Comparison of ENCODE assay signal across 8 cellular contexts in the genomic region with DNA sequence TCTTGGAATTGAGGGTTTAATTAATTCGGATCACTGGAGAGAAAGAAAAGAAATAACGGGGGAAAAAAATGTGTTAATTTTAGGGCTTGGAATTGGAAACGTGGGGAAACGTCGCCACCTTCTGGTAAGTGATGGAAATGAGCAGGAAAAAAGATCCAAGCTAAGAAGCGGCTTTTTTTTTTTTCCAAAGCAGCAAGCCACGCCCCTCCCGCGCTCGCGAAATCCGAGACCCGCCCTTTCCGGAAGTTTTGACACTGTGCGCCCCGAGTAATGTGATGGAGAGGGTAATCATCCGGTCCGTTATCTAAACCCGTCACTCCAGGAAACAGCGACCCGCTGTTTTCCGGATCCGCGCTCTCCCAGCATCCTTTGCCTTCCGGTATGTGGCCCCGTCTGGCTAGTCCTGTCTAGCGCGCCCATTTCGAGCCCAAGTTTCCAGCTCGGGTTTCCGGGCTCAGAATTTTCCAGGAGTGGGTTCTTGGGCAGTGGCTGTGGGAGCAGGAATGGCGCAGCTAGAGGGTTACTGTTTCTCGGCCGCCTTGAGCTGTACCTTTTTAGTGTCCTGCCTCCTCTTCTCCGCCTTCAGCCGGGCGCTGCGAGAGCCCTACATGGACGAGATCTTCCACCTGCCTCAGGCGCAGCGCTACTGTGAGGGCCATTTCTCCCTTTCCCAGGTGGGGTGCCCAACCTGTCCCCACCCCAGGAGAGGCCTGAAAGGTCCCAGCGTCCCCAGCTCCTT. TPM values are rescaled to one million over a fixed set of nuclear protein-coding genes. Genes with fewer than 3 reads are reported as not detected.
DNase-seq lines count a peak whose midpoint lies in the region; ATAC-seq lines count a peak whose summit lies in the region.

A gene with protein sequence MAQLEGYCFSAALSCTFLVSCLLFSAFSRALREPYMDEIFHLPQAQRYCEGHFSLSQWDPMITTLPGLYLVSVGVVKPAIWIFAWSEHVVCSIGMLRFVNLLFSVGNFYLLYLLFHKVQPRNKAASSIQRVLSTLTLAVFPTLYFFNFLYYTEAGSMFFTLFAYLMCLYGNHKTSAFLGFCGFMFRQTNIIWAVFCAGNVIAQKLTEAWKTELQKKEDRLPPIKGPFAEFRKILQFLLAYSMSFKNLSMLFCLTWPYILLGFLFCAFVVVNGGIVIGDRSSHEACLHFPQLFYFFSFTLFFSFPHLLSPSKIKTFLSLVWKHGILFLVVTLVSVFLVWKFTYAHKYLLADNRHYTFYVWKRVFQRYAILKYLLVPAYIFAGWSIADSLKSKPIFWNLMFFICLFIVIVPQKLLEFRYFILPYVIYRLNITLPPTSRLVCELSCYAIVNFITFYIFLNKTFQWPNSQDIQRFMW (plus strand): TSS at position 384 of the 739 bp plus-strand sequence. CDS start 120 bp downstream, at position 504.

- H3K4me1 Mint-ChIP-seq in activated T-helper 1 cell treated with anti-CD3 and anti-CD28 coated beads, Interleukin-12 subunit alpha, Interleukin-12 subunit beta, Interleukin-2, Interleukin-4 antibody, amounts not matched to agents 30 ng/mL and 10 ng/mL and 1 ng/mL, durations not matched to agents 14 hours and 24 hours and 36 hours (ENCODE audit: low read depth): peaks cover 25% of the 10 kb centered on the region
- peaks cover 9 to 35% (median 23%) of the 10 kb centered on the region in 4 donors for H3K4me1 Mint-ChIP-seq in naive thymus-derived CD8-positive, alpha-beta T cell

- peak within 1 kb of the TSS; percentile 90 for H3K27ac Mint-ChIP-seq in activated T-helper 1 cell treated with anti-CD3 and anti-CD28 coated beads, Interleukin-12 subunit alpha, Interleukin-12 subunit beta, Interleukin-2, Interleukin-4 antibody, amounts not matched to agents 30 ng/mL and 10 ng/mL and 1 ng/mL, durations not matched to agents 14 hours and 24 hours and 36 hours
- peak within 1 kb of the TSS; percentile 90 to 99 (median 98) for H3K27ac Mint-ChIP-seq in naive thymus-derived CD8-positive, alpha-beta T cell

- peak within 1 kb of the TSS; percentile 97 for H3K4me3 Mint-ChIP-seq in activated T-helper 1 cell treated with anti-CD3 and anti-CD28 coated beads, Interleukin-12 subunit alpha, Interleukin-12 subunit beta, Interleukin-2, Interleukin-4 antibody, amounts not matched to agents 30 ng/mL and 10 ng/mL and 1 ng/mL, durations not matched to agents 14 hours and 24 hours and 36 hours
- peak within 1 kb of the TSS; percentile 93 to 97 (median 96) for H3K4me3 Mint-ChIP-seq in naive thymus-derived CD8-positive, alpha-beta T cell

- DNase-seq in DMS53 treated with DMSO at 0.1 percent for 48 hours (lab: John Stamatoyannopoulos, UW; ENCODE audit: unreplicated experiment) (peak; percentile 89), KBM-7 (peak; percentile 99), RKO (ENCODE audit: low spot score) (peak; percentile 93), fibroblast of gingiva (ENCODE audit: low read depth) (peak; percentile 96)
- DNase-seq in activated T-helper 1 cell treated with anti-CD3 and anti-CD28 coated beads, Interleukin-12 subunit alpha, Interleukin-12 subunit beta, Interleukin-2, Interleukin-4 antibody, amounts not matched to agents 30 ng/mL and 10 ng/mL and 1 ng/mL, durations not matched to agents 14 hours and 24 hours and 36 hours (ENCODE audit: low spot score): peak; percentile 90
- peak; percentile 79 to 97 (median 94) for DNase-seq in naive thymus-derived CD8-positive, alpha-beta T cell
- DNase-seq in stimulated activated naive CD4-positive, alpha-beta T cell (lab: John Stamatoyannopoulos, UW): peak; percentile 85 to 96 (median 92)

- ATAC-seq in GM21717 (IDR thresholded peaks at IDR 0.05; ENCODE audit: unreplicated experiment): peak; percentile 100
- peak; percentile 98 for ATAC-seq in naive thymus-derived CD8-positive, alpha-beta T cell

- POLR2A ChIA-PET in naive thymus-derived CD8-positive, alpha-beta T cell (lab: Charles Lee): interaction anchor here (1.2 kb wide), 1 partner anchor 179 kb away, joined by 5 read pairs; no protein-coding TSS in a partner anchor

- no peaks in the 10 kb centered on the region for H3K27me3 Mint-ChIP-seq in activated T-helper 1 cell treated with anti-CD3 and anti-CD28 coated beads, Interleukin-12 subunit alpha, Interleukin-12 subunit beta, Interleukin-2, Interleukin-4 antibody, amounts not matched to agents 30 ng/mL and 10 ng/mL and 1 ng/mL, durations not matched to agents 14 hours and 24 hours and 36 hours (ENCODE audit: insufficient read depth)
- H3K27me3 Mint-ChIP-seq in naive thymus-derived CD8-positive, alpha-beta T cell: peaks cover 0 to 2% (median 0%) of the 10 kb centered on the region in 5 donors

- H3K9me3 Mint-ChIP-seq in activated T-helper 1 cell treated with anti-CD3 and anti-CD28 coated beads, Interleukin-12 subunit alpha, Interleukin-12 subunit beta, Interleukin-2, Interleukin-4 antibody, amounts not matched to agents 30 ng/mL and 10 ng/mL and 1 ng/mL, durations not matched to agents 14 hours and 24 hours and 36 hours: no peaks in the 10 kb centered on the region
- H3K9me3 Mint-ChIP-seq in naive thymus-derived CD8-positive, alpha-beta T cell: no peaks in the 10 kb centered on the region

- intact Hi-C loops in activated T-helper 1 cell treated with anti-CD3 and anti-CD28 coated beads, Interleukin-12 subunit alpha, Interleukin-12 subunit beta, Interleukin-2, Interleukin-4 antibody, amounts not matched to agents 30 ng/mL and 10 ng/mL and 1 ng/mL, durations not matched to agents 14 hours and 24 hours and 36 hours (cut with micrococcal nuclease): loop anchor here (1.0 to 10.0 kb wide), 5 partner anchors 178 to 1791 kb away; partner anchors contain the start of genes KIF21A and SLC2A13

- in situ Hi-C loops in KBM-7 (cut with MboI; ENCODE audit: low pct_unique_long_range_greater_than_20kb, low sequenced_read_pairs): loop anchor here (25.0 kb wide), 2 partner anchors 179 to 254 kb away; no protein-coding TSS in a partner anchor

- H3K36me3 Mint-ChIP-seq in activated T-helper 1 cell treated with anti-CD3 and anti-CD28 coated beads, Interleukin-12 subunit alpha, Interleukin-12 subunit beta, Interleukin-2, Interleukin-4 antibody, amounts not matched to agents 30 ng/mL and 10 ng/mL and 1 ng/mL, durations not matched to agents 14 hours and 24 hours and 36 hours (ENCODE audit: low read depth): peaks cover 2% of the 10 kb centered on the region
- peaks cover 0 to 13% (median 0%) of the 10 kb centered on the region in 3 donors for H3K36me3 Mint-ChIP-seq in naive thymus-derived CD8-positive, alpha-beta T cell

RNA-seq across cellular contexts. Expression of the gene that starts here (rescaled TPM):
- 11.8 and 15.9 TPM in 2 replicates for total RNA-seq in activated T-helper 1 cell treated with anti-CD3 and anti-CD28 coated beads, Interleukin-12 subunit alpha, Interleukin-12 subunit beta, Interleukin-2, Interleukin-4 antibody, amounts not matched to agents 30 ng/mL and 10 ng/mL and 1 ng/mL, durations not matched to agents 14 hours and 24 hours and 36 hours
- total RNA-seq in naive thymus-derived CD8-positive, alpha-beta T cell: 10 to 100 TPM; 16.1 TPM
- 1 to 10 TPM in 2 of 3 donors, under 1 TPM in 1; 0.11 to 2.3 (median 1.1) TPM for polyA plus RNA-seq in naive thymus-derived CD8-positive, alpha-beta T cell

Comparison
In these comparisons a context has a peak if more than half of its experiments do, and no peak if none do; other contexts are left out.
1. Peak in every context shown above with its lines: DNase-seq and ATAC-seq.